In genomic region chrX:70453024-70453618, GRCh38 we compare ENCODE assay signal across 9 cellular contexts. TPM values are rescaled to one million over a fixed set of nuclear protein-coding genes. Genes with fewer than 3 reads are reported as not detected.
DNase-seq lines count a peak whose midpoint lies in the region; ATAC-seq and TF ChIP-seq lines count a peak whose summit lies in the region.
"Had no signal": no experiment of that assay in that cellular context is flagged by ENCODE, and none has a peak within 500 bp of the region (broad histone marks: within the 10 kb centered on the region; RNA-seq: fewer than 3 reads in every experiment).

No MANE protein-coding gene starts in this region.

- H3K4me2 ChIP-seq in hepatocyte, result peak overlapping the region; percentile 79

- H2AFZ ChIP-seq in hepatocyte, result peak overlapping the region; percentile 29

- H3K9me3 ChIP-seq in hepatocyte (ENCODE audit: low read depth), result no peaks in the 10 kb centered on the region
- H3K9me3 ChIP-seq in subcutaneous abdominal adipose tissue (ENCODE audit: control insufficient read depth in 5 of 5, low read length in 5 of 5), result no peaks in the 10 kb centered on the region

- TF ChIP-seq CTCF in WI38 (IDR thresholded peaks at IDR 0.05; ENCODE audit: low read depth, low read length) (no peak), hepatocyte (IDR thresholded peaks at IDR 0.05; ENCODE audit: poor library complexity) (no peak)

- POLR2A ChIA-PET in activated CD4-positive, alpha-beta T cell treated with anti-CD3 and anti-CD28 coated beads, Interleukin-2, amount 10 ng/mL, durations not matched to agents 7 days and 5 days (lab: Charles Lee), result no interaction called here

- no peaks in the 10 kb centered on the region for H3K27me3 Mint-ChIP-seq in activated CD4-positive, alpha-beta T cell treated with anti-CD3 and anti-CD28 coated beads, Interleukin-2, amount 10 ng/mL, durations not matched to agents 7 days and 5 days

- 70% methylated on average over 5 of the region's 5 CpGs for WGBS in hepatocyte (ENCODE audit: low lambda C conversion rate, missing lambda C conversion rate)

- H3K79me2 ChIP-seq in hepatocyte, result peaks cover 30% of the 10 kb centered on the region

- H3K27ac Mint-ChIP-seq in activated CD4-positive, alpha-beta T cell treated with anti-CD3 and anti-CD28 coated beads, Interleukin-2, amount 10 ng/mL, durations not matched to agents 7 days and 5 days, result peak overlapping the region; percentile 85

- peaks cover 42% of the 10 kb centered on the region for H3K4me1 Mint-ChIP-seq in activated CD4-positive, alpha-beta T cell treated with anti-CD3 and anti-CD28 coated beads, Interleukin-2, amount 10 ng/mL, durations not matched to agents 7 days and 5 days

- H3K27ac ChIP-seq in hepatocyte (peak overlapping the region; percentile 74), subcutaneous abdominal adipose tissue (ENCODE audit: low read depth, low read length) (no peak overlapping the region)

- peak overlapping the region; percentile 65 for H3K4me3 Mint-ChIP-seq in activated CD4-positive, alpha-beta T cell treated with anti-CD3 and anti-CD28 coated beads, Interleukin-2, amount 10 ng/mL, durations not matched to agents 7 days and 5 days

- H4K20me1 ChIP-seq in hepatocyte (ENCODE audit: insufficient read depth, poor library complexity, severe bottlenecking), result peaks cover 7% of the 10 kb centered on the region

- H3K9me2 ChIP-seq in hepatocyte (replicated peaks; ENCODE audit: insufficient read depth), result no peaks in the 10 kb centered on the region

- H3K27me3 ChIP-seq in hepatocyte, result no peaks in the 10 kb centered on the region
- H3K27me3 ChIP-seq in subcutaneous abdominal adipose tissue (ENCODE audit: control insufficient read depth in 5 of 5, insufficient read depth in 4 of 5, low read length in 5 of 5), result peaks cover 13 to 38% (median 27%) of the 10 kb centered on the region in 5 donors

- peak overlapping the region in 2 of 5 donors; percentile 44 to 56 for H3K9ac ChIP-seq in subcutaneous abdominal adipose tissue (ENCODE audit: low read length in 5 of 5)

- H3K36me3 ChIP-seq in hepatocyte (replicated peaks; ENCODE audit: insufficient read depth, low read depth), result no peaks in the 10 kb centered on the region
- no peaks in the 10 kb centered on the region for H3K36me3 ChIP-seq in subcutaneous abdominal adipose tissue (ENCODE audit: control insufficient read depth in 5 of 5, insufficient read depth in 5 of 5, low read length in 5 of 5)

- H3K36me3 Mint-ChIP-seq in activated CD4-positive, alpha-beta T cell treated with anti-CD3 and anti-CD28 coated beads, Interleukin-2, amount 10 ng/mL, durations not matched to agents 7 days and 5 days (ENCODE audit: low read depth), result peaks cover 4% of the 10 kb centered on the region

- H3K4me3 ChIP-seq in WI38 (ENCODE audit: low read depth, low read length), result peak overlapping the region; percentile 60
- no peak overlapping the region for H3K4me3 ChIP-seq in hepatocyte
- peak overlapping the region; percentile 48 to 68 (median 62) for H3K4me3 ChIP-seq in subcutaneous abdominal adipose tissue (ENCODE audit: low read depth in 1 of 5, low read length in 5 of 5)

- DNase-seq in activated CD4-positive, alpha-beta T cell treated with anti-CD3 and anti-CD28 coated beads, Interleukin-2, amount 10 ng/mL, durations not matched to agents 7 days and 5 days, result no peak
- no peak for DNase-seq in activated CD4-positive, alpha-beta T cell treated with anti-CD3 and anti-CD28 coated beads, Interleukin-2, amount 50 U/mL, for 1 hour
- DNase-seq in hepatocyte (ENCODE audit: low spot score), result no peak
- DNase-seq in stimulated activated CD4-positive, alpha-beta T cell treated with anti-CD3 and anti-CD28 coated beads, Interleukin-12 subunit alpha, Interleukin-12 subunit beta, amount 100 ng/mL, for 4 hours, result no peak
- DNase-seq in central memory CD4-positive, alpha-beta T cell, result no peak
- DNase-seq: MV-4-11 had no signal

- CTCF ChIA-PET in activated CD4-positive, alpha-beta T cell treated with anti-CD3 and anti-CD28 coated beads, Interleukin-2, amount 10 ng/mL, durations not matched to agents 7 days and 5 days (lab: Charles Lee), result interaction anchor here (1.0 to 2.8 kb wide), 5 partner anchors 9 to 212 kb away, joined by 3 to 22 read pairs (median 3); partner anchors contain the start of gene DLG3

- H3K9me3 Mint-ChIP-seq in activated CD4-positive, alpha-beta T cell treated with anti-CD3 and anti-CD28 coated beads, Interleukin-2, amount 10 ng/mL, durations not matched to agents 7 days and 5 days, result no peaks in the 10 kb centered on the region

- ATAC-seq in GM21360 (IDR thresholded peaks at IDR 0.05; ENCODE audit: unreplicated experiment), result no peak

- H3K4me1 ChIP-seq in hepatocyte (ENCODE audit: insufficient read depth), result peaks cover 7% of the 10 kb centered on the region
- peaks cover 0 to 23% (median 7%) of the 10 kb centered on the region in 5 donors for H3K4me1 ChIP-seq in subcutaneous abdominal adipose tissue (ENCODE audit: control insufficient read depth in 5 of 5, insufficient read depth in 5 of 5, low read length in 5 of 5)

RNA-seq across cellular contexts. Expression of gene DLG3, which starts 8.5 kb away (rescaled TPM):
- 10 to 100 TPM; 19.9 to 20.1 TPM for total RNA-seq in activated CD4-positive, alpha-beta T cell treated with anti-CD3 and anti-CD28 coated beads, Interleukin-2, amount 10 ng/mL, durations not matched to agents 7 days and 5 days
- total RNA-seq in hepatocyte, result 17.7 and 28.5 TPM in 2 replicates
- 9.6 and 13.5 TPM in 2 replicates for polyA plus RNA-seq in hepatocyte

RNA-seq across cellular contexts. Expression of gene GDPD2, which starts 30.0 kb away (rescaled TPM):
- under 1 TPM; 0.22 to 0.23 TPM for total RNA-seq in activated CD4-positive, alpha-beta T cell treated with anti-CD3 and anti-CD28 coated beads, Interleukin-2, amount 10 ng/mL, durations not matched to agents 7 days and 5 days
- total RNA-seq in hepatocyte, result 1.6 TPM in 2 replicates
- polyA plus RNA-seq in hepatocyte, result 2.2 and 2.3 TPM in 2 replicates
